In genomic region chr1:77889240-77889637, GRCh38 we compare ENCODE assay signal across 8 cellular contexts. TPM values are rescaled to one million over a fixed set of nuclear protein-coding genes. Genes with fewer than 3 reads are reported as not detected.
DNase-seq lines count a peak whose midpoint lies in the region; ATAC-seq and TF ChIP-seq lines count a peak whose summit lies in the region.

No MANE protein-coding gene starts in this region.

- H3K27ac Mint-ChIP-seq in activated naive CD4-positive, alpha-beta T cell treated with anti-CD3 and anti-CD28 coated beads, Interleukin-2, amount 50 U/mL, for 24 hours = no peak overlapping the region

- no peak for TF ChIP-seq CTCF in foreskin keratinocyte (conservative IDR thresholded peaks at IDR 0.05)

- ATAC-seq in foreskin keratinocyte = peak; percentile 49

- no peaks in the 10 kb centered on the region for H3K27me3 ChIP-seq in foreskin keratinocyte

- no peaks in the 10 kb centered on the region for H3K9me3 Mint-ChIP-seq in activated naive CD4-positive, alpha-beta T cell treated with anti-CD3 and anti-CD28 coated beads, Interleukin-2, amount 50 U/mL, for 24 hours

- DNase-seq in activated naive CD4-positive, alpha-beta T cell treated with Interleukin-2 at 50 U/mL for 16 hours = no peak
- DNase-seq in T1000 (lab: John Stamatoyannopoulos, UW) = peak; percentile 34
- peak; percentile 47 to 71 for DNase-seq in foreskin keratinocyte
- peak; percentile 30 for DNase-seq in non-pigmented ciliary epithelial cell (ENCODE audit: low read depth)
- no peak for DNase-seq in 8988T
- DNase-seq in stimulated activated CD8-positive, alpha-beta memory T cell treated with anti-CD3 and anti-CD28 coated beads, Interleukin-4, amount 100 ng/mL, for 48 hours = no peak
- DNase-seq in NOMO-1 treated with DMSO at 0.1 percent for 48 hours (lab: John Stamatoyannopoulos, UW; ENCODE audit: unreplicated experiment) = no peak

- peaks cover 8% of the 10 kb centered on the region for H3K36me3 Mint-ChIP-seq in activated naive CD4-positive, alpha-beta T cell treated with anti-CD3 and anti-CD28 coated beads, Interleukin-2, amount 50 U/mL, for 24 hours

- H3K4me1 ChIP-seq in foreskin keratinocyte = peaks cover 6% of the 10 kb centered on the region

- peaks cover 10% of the 10 kb centered on the region for H3K4me1 Mint-ChIP-seq in activated naive CD4-positive, alpha-beta T cell treated with anti-CD3 and anti-CD28 coated beads, Interleukin-2, amount 50 U/mL, for 24 hours

- no peak overlapping the region for H3K27ac ChIP-seq in foreskin keratinocyte

- peak overlapping the region; percentile 79 for H3K4me3 Mint-ChIP-seq in activated naive CD4-positive, alpha-beta T cell treated with anti-CD3 and anti-CD28 coated beads, Interleukin-2, amount 50 U/mL, for 24 hours

- H3K27me3 Mint-ChIP-seq in activated naive CD4-positive, alpha-beta T cell treated with anti-CD3 and anti-CD28 coated beads, Interleukin-2, amount 50 U/mL, for 24 hours = peaks cover 12% of the 10 kb centered on the region

RNA-seq across cellular contexts. Expression of gene NEXN, which starts 0.8 kb away (rescaled TPM):
- 3.2 and 5.3 TPM in 2 replicates for total RNA-seq in foreskin keratinocyte
- polyA plus RNA-seq in foreskin keratinocyte = 2.4 and 3.9 TPM in 2 replicates

Comparison
In these comparisons a context has a peak if more than half of its experiments do, and no peak if none do; other contexts are left out.
1. DNase-seq: peak in T1000 (single experiment), foreskin keratinocyte (2 of 2) and non-pigmented ciliary epithelial cell (single experiment); none in activated naive CD4-positive, alpha-beta T cell treated with Interleukin-2 at 50 U/mL for 16 hours (single experiment), 8988T (single experiment), stimulated activated CD8-positive, alpha-beta memory T cell treated with anti-CD3 and anti-CD28 coated beads, Interleukin-4, amount 100 ng/mL, for 48 hours (single experiment) and NOMO-1 treated with DMSO at 0.1 percent for 48 hours (single experiment).